27 cellular contexts compared by ENCODE assay signal in genomic region chr19:29618871-29619270, GRCh38.
"Had no signal": no experiment of that assay in that cellular context is flagged by ENCODE, and none has a peak within 500 bp of the region (broad histone marks: within the 10 kb centered on the region; RNA-seq: fewer than 3 reads in every experiment).

No MANE protein-coding gene starts in this region.

- DNase-seq: activated CD4-positive, alpha-beta T cell treated with anti-CD3 and anti-CD28 coated beads for 36 hours; activated CD4-positive, alpha-beta T cell treated with anti-CD3 and anti-CD28 coated beads, Interleukin-2, amount 10 ng/mL, durations not matched to agents 7 days and 5 days; activated CD4-positive, alpha-beta T cell treated with anti-CD3 and anti-CD28 coated beads, Interleukin-2, amount 50 U/mL, for 48 hours; activated CD8-positive, alpha-beta T cell treated with anti-CD3 and anti-CD28 coated beads, Interleukin-2, amount 10 ng/mL, durations not matched to agents 7 days and 5 days; activated gamma-delta T cell; activated naive CD4-positive, alpha-beta T cell treated with anti-CD3 and anti-CD28 coated beads, Interleukin-2, amount 10 ng/mL, durations not matched to agents 7 days and 5 days; activated naive CD8-positive, alpha-beta T cell treated with anti-CD3 and anti-CD28 coated beads, Interleukin-2, amount 50 U/mL, for 24 hours; activated T-cell treated with anti-CD3 and anti-CD28 coated beads, Interleukin-2, amount 50 U/mL, for 24 hours; brain microvascular endothelial cell; NCI-H1092 treated with DMSO at 0.1 percent for 48 hours; NCI-H1417 treated with DMSO at 0.1 percent for 48 hours; NCI-H187 treated with DMSO at 0.1 percent for 48 hours; NCI-H2081; NCI-H2171 treated with DMSO at 0.1 percent for 48 hours; NCI-H2227 treated with DMSO at 0.1 percent for 48 hours; NCI-H446; NCI-H510A treated with DMSO at 0.1 percent for 48 hours; NCI-H526 treated with DMSO at 0.1 percent for 48 hours; NK-92 treated with Interleukin-12 subunit alpha and Interleukin-12 subunit beta, amount 100 ng/mL, for 24 hours; PC-3; Peyer's patch; RPMI8226; SHP77 treated with DMSO at 0.1 percent for 48 hours; SK-N-SH had no signal

- FAIRE-seq: TTC549 had no signal

- H3K9ac ChIP-seq: SK-N-SH had no signal

- ATAC-seq: activated CD4-positive, alpha-beta T cell treated with anti-CD3 and anti-CD28 coated beads for 36 hours; activated CD8-positive, alpha-beta T cell treated with anti-CD3 and anti-CD28 coated beads, Interleukin-2, amount 10 ng/mL, durations not matched to agents 7 days and 5 days; activated naive CD8-positive, alpha-beta T cell treated with anti-CD3 and anti-CD28 coated beads, Interleukin-2, amount 50 U/mL, for 24 hours; PC-3 had no signal

- H3K9me3 ChIP-seq: Peyer's patch, SJSA1, SK-N-SH had no signal

- H3K27ac ChIP-seq: brain microvascular endothelial cell, cardiac muscle cell, Peyer's patch, SJSA1 had no signal

- H3K4me2 ChIP-seq: SK-N-SH had no signal

- H3K27me3 ChIP-seq: brain microvascular endothelial cell, cardiac muscle cell, Peyer's patch, SJSA1 had no signal

- H3K4me3 ChIP-seq: cardiac muscle cell, Peyer's patch, SJSA1 had no signal

- H3K4me1 ChIP-seq: Peyer's patch, SJSA1 had no signal
